In the genomic region with DNA sequence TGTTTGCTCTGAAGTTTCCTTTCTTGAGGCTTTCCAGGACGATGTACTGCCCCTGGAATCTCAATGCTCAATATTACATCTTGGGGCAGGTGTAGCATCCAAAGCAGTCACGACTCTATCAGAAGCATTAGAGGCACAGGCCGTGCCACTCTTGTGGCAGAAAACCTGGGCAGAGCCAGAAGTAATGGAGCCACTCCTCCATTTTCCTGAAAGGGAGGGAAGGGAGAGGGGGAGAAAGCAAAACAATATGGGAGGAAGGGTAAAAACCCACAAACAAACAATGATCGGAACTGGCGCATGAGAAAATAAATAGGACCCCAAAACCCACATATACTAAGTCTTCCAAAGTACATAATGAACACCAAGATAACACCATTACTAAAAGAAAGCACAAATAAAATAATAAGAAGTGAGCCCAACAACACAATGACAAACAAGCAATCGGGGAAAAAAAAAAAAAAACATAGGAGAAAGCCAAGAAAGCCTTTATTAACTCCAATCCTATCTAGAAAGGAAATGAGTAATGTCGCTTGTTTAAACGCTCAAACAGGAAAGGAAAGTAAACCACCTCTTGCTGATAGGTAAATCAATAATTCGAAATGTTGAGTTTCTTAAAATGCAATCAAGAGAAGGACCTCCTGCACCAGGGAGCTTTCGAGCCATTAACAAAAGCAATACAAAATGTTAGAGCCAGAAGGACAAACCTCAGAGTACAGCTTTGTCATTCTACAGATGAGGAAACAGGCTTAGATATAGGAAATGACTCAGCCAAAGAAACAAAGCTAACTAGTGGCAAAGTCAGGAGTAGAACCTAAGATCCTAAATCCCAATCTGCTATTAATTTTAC, we compare ENCODE assay signal across 9 cellular contexts.
A peak's percentile ranks its signal among the peaks of the same experiment; 100 is the strongest.
DNase-seq lines count a peak whose midpoint lies in the region; ATAC-seq, FAIRE-seq and TF ChIP-seq lines count a peak whose summit lies in the region.
"Had no signal": no experiment of that assay in that cellular context is flagged by ENCODE, and none has a peak within 500 bp of the region (broad histone marks: within the 10 kb centered on the region; RNA-seq: fewer than 3 reads in every experiment).

No MANE protein-coding gene starts in this region.

- peak overlapping the region; percentile 46 for H3K9ac ChIP-seq in PC-3 (ENCODE audit: low read length)

- DNase-seq in activated CD4-positive, CD25-positive, alpha-beta regulatory T cell treated with anti-CD3 and anti-CD28 coated beads, Interleukin-2, amount 50 U/mL, for 72 hours, result no peak
- DNase-seq in PC-3, result peak; percentile 68
- DNase-seq in dermis blood vessel endothelial cell, result peak; percentile 77
- no peak for DNase-seq in progenitor cell of endocrine pancreas (ENCODE audit: low spot score, unreplicated experiment)
- no peak for DNase-seq in HAP-1 (ENCODE audit: low spot score in 2 of 2)
- no peak for DNase-seq in urothelium cell line (ENCODE audit: low spot score)
- DNase-seq in coronary artery (ENCODE audit: low spot score), result no peak
- DNase-seq: stimulated activated CD4-positive, alpha-beta T cell treated with anti-CD3 and anti-CD28 coated beads, Interleukin-15, amount 100 ng/mL, for 24 hours had no signal

- no peaks in the 10 kb centered on the region for H3K9me2 ChIP-seq in PC-3 (replicated peaks; ENCODE audit: low read length)

- H3K27me3 ChIP-seq in PC-3 (ENCODE audit: low read length) (no peaks in the 10 kb centered on the region), HAP-1 (ENCODE audit: low read depth) (no peaks in the 10 kb centered on the region)

- in situ Hi-C loops in HAP-1 (cut with MboI; ENCODE audit: low sequenced_read_pairs), result no loop called here

- H3K36me3 ChIP-seq in PC-3 (ENCODE audit: low read depth, low read length) (no peaks in the 10 kb centered on the region; the same call in 1 of the 2 replicates), HAP-1 (replicated peaks) (no peaks in the 10 kb centered on the region; the same call in 1 of the 2 replicates)

- H3K27me3 Mint-ChIP-seq in progenitor cell of endocrine pancreas, result no peaks in the 10 kb centered on the region

- TF ChIP-seq CTCF in PC-3 (conservative IDR thresholded peaks at IDR 0.05; ENCODE audit: low read depth, low read length) (no peak), progenitor cell of endocrine pancreas (IDR thresholded peaks at IDR 0.05; ENCODE audit: unreplicated experiment) (no peak), coronary artery (IDR thresholded peaks at IDR 0.05) (no peak)

- peak overlapping the region; percentile 73 for H3K27ac ChIP-seq in PC-3 (ENCODE audit: low read length)
- H3K27ac ChIP-seq in coronary artery, result no peak overlapping the region

- H3K4me1 Mint-ChIP-seq in progenitor cell of endocrine pancreas (ENCODE audit: low read depth), result peaks cover 9% of the 10 kb centered on the region

- H3K4me1 ChIP-seq in PC-3 (ENCODE audit: insufficient read depth, low read length) (peaks cover 19% of the 10 kb centered on the region), HAP-1 (peaks cover 9% of the 10 kb centered on the region)

- ATAC-seq in activated CD4-positive, CD25-positive, alpha-beta regulatory T cell treated with anti-CD3 and anti-CD28 coated beads, Interleukin-2, amount 50 U/mL, for 24 hours, result peak; percentile 43 to 53
- peak; percentile 84 for ATAC-seq in PC-3

- intact Hi-C loops in PC-3 (cut with micrococcal nuclease), result loop anchor here (1.0 kb wide), 1 partner anchor 26 kb away; no protein-coding TSS in a partner anchor

- peaks cover 7% of the 10 kb centered on the region for H3K9me3 Mint-ChIP-seq in progenitor cell of endocrine pancreas (ENCODE audit: low read depth)

- TSS peak; percentile 29 for BruUV-seq in PC-3 (replicated peaks; lab: Mats Ljungman, UMichigan)

- POLR2A ChIA-PET in PC-3 (lab: Charles Lee; ENCODE audit: unreplicated experiment), result interaction anchor here (0.7 kb wide), 1 partner anchor 242 kb away, joined by 3 read pairs; the partner anchor contains the start of gene ATP7A

- no peaks in the 10 kb centered on the region for H3K79me2 ChIP-seq in PC-3 (ENCODE audit: low read length)

- H3K36me3 Mint-ChIP-seq in progenitor cell of endocrine pancreas (ENCODE audit: insufficient read depth), result peaks cover 5% of the 10 kb centered on the region

- H3K4me3 Mint-ChIP-seq in progenitor cell of endocrine pancreas (ENCODE audit: low read depth), result no peak overlapping the region

- H2AFZ ChIP-seq in PC-3 (ENCODE audit: low read length), result peak overlapping the region; percentile 14

- H4K20me1 ChIP-seq in PC-3 (ENCODE audit: low read length), result no peaks in the 10 kb centered on the region

- no peak for FAIRE-seq in urothelium cell line (lab: Jason Lieb, UNC)

- CTCF ChIA-PET in PC-3 (lab: Charles Lee), result no interaction called here

- H3K4me3 ChIP-seq in PC-3 (ENCODE audit: low read length) (peak overlapping the region; percentile 44; the same call in 1 of the 2 replicates), HAP-1 (no peak overlapping the region), coronary artery (no peak overlapping the region)

- H3K27ac Mint-ChIP-seq in progenitor cell of endocrine pancreas, result peak overlapping the region; percentile 53

- no peaks in the 10 kb centered on the region for H3F3A ChIP-seq in PC-3 (ENCODE audit: low read length, unreplicated experiment)

- H3K4me2 ChIP-seq in PC-3 (ENCODE audit: low read length), result peak overlapping the region; percentile 67

- H3K9me3 ChIP-seq in PC-3 (ENCODE audit: low read length) (no peaks in the 10 kb centered on the region), HAP-1 (no peaks in the 10 kb centered on the region)

Comparison
In these comparisons a context has a peak if more than half of its experiments do, and no peak if none do; other contexts are left out.
1. DNase-seq: peak in PC-3 (single experiment) and dermis blood vessel endothelial cell (single experiment); none in activated CD4-positive, CD25-positive, alpha-beta regulatory T cell treated with anti-CD3 and anti-CD28 coated beads, Interleukin-2, amount 50 U/mL, for 72 hours (single experiment), progenitor cell of endocrine pancreas (single experiment), HAP-1 (0 of 2), urothelium cell line (single experiment) and coronary artery (single experiment).